8 cellular contexts compared by ENCODE assay signal in genomic region chr12:54082402-54082892, GRCh38. TPM values are rescaled to one million over a fixed set of nuclear protein-coding genes. Genes with fewer than 3 reads are reported as not detected.
DNase-seq lines count a peak whose midpoint lies in the region; ATAC-seq and TF ChIP-seq lines count a peak whose summit lies in the region.

No MANE protein-coding gene starts in this region.

- H3K36me3 ChIP-seq in body of pancreas (replicated peaks in 1 of 2; ENCODE audit: insufficient read depth in 1 of 2, low read depth in 2 of 2) (no peaks in the 10 kb centered on the region), gastrocnemius medialis (no peaks in the 10 kb centered on the region)

- DNase-seq in GM03348 (ENCODE audit: low spot score) = peak; percentile 16
- DNase-seq in SHP77 treated with DMSO at 0.1 percent for 48 hours (lab: John Stamatoyannopoulos, UW) = peak; percentile 1
- DNase-seq in body of pancreas = peak in 3 of 4 donors; percentile 6 to 46 (median 16)
- DNase-seq in gastrocnemius medialis = peak in 1 of 2 donors; percentile 22
- DNase-seq in NCI-H2196 (lab: John Stamatoyannopoulos, UW; ENCODE audit: unreplicated experiment) = no peak
- no peak for DNase-seq in G401 (ENCODE audit: low spot score)
- no peak for DNase-seq in GM10266 (ENCODE audit: extremely low spot score)

- no peak for TF ChIP-seq CTCF in body of pancreas (IDR thresholded peaks at IDR 0.05)
- TF ChIP-seq CTCF in gastrocnemius medialis (IDR thresholded peaks at IDR 0.05 in 4 of 5, conservative IDR thresholded peaks at IDR 0.05 in 1 of 5) = no peak
- no peak for TF ChIP-seq CTCF in GM10266 (IDR thresholded peaks at IDR 0.05; ENCODE audit: control insufficient read depth, insufficient read depth, low read depth, missing control alignments)

- in situ Hi-C loops in gastrocnemius medialis (cut with MboI; ENCODE audit: low sequenced_read_pairs in 4 of 4) = no loop called here
- in situ Hi-C loops in G401 (cut with HindIII; ENCODE audit: low sequenced_read_pairs) = no loop called here

- TF ChIP-seq POLR2A in body of pancreas (IDR thresholded peaks at IDR 0.05) (no peak), gastrocnemius medialis (IDR thresholded peaks at IDR 0.05) (no peak)

- peaks cover 2% of the 10 kb centered on the region for H3K4me1 ChIP-seq in body of pancreas
- no peaks in the 10 kb centered on the region for H3K4me1 ChIP-seq in gastrocnemius medialis

- H3K9me3 ChIP-seq in body of pancreas (no peaks in the 10 kb centered on the region), gastrocnemius medialis (no peaks in the 10 kb centered on the region)

- H3K4me3 ChIP-seq in body of pancreas (no peak overlapping the region), gastrocnemius medialis (peak overlapping the region in 2 of 4 donors; percentile 24 to 29)

- H3K27me3 ChIP-seq in body of pancreas (no peaks in the 10 kb centered on the region), gastrocnemius medialis (no peaks in the 10 kb centered on the region)

- intact Hi-C loops in body of pancreas (cut with DNase I) (no loop called here), gastrocnemius medialis (cut with DNase I; ENCODE audit: low total_unique reads) (no loop called here)

- ATAC-seq in body of pancreas (no peak), gastrocnemius medialis (no peak), HG02852 (IDR thresholded peaks at IDR 0.05; ENCODE audit: unreplicated experiment) (no peak)

- WGBS in body of pancreas, 2 donors = 6% methylated on average over 11 to 22 of the region's 36 CpGs

- no peak overlapping the region for H3K27ac ChIP-seq in body of pancreas
- peak overlapping the region in 3 of 4 donors; percentile 13 to 59 (median 14) for H3K27ac ChIP-seq in gastrocnemius medialis

RNA-seq across cellular contexts. Expression of gene HOXC4, which starts 28.8 kb away (rescaled TPM):
- total RNA-seq in body of pancreas = not detected
- 1 to 10 TPM in 1 of 4 donors, under 1 TPM in 3; 0.51 to 2.0 (median 0.71) TPM for total RNA-seq in gastrocnemius medialis
- 2.5 and 3.9 TPM in 2 replicates for total RNA-seq in G401 (2014; rRNA removed; shearing (Covaris generic))

RNA-seq across cellular contexts. Expression of gene HOXC5, which starts 49.6 kb away (rescaled TPM):
- total RNA-seq in body of pancreas (not detected), gastrocnemius medialis (1 to 10 TPM in 1 of 4 donors, under 1 TPM in 1, not detected in 2; 0.36 to 1.4 TPM)
- not detected in 2 replicates for total RNA-seq in G401 (2014; rRNA removed; shearing (Covaris generic))

RNA-seq across cellular contexts. Expression of gene HOXC6, which starts 54.2 kb away (rescaled TPM):
- not detected for total RNA-seq in body of pancreas
- 1 to 10 TPM; 1.0 to 4.7 (median 3.8) TPM for total RNA-seq in gastrocnemius medialis
- 3.7 and 4.1 TPM in 2 replicates for total RNA-seq in G401 (2014; rRNA removed; shearing (Covaris generic))

Comparison
In these comparisons a context has a peak if more than half of its experiments do, and no peak if none do; other contexts are left out.
1. DNase-seq: peak in GM03348 (single experiment), SHP77 treated with DMSO at 0.1 percent for 48 hours (single experiment) and body of pancreas (3 of 4); none in NCI-H2196 (single experiment), G401 (single experiment) and GM10266 (single experiment).
2. H3K27ac ChIP-seq: peak in gastrocnemius medialis (3 of 4); none in body of pancreas (0 of 4).